Comparison of ENCODE assay signal across 33 cellular contexts in the genomic region with DNA sequence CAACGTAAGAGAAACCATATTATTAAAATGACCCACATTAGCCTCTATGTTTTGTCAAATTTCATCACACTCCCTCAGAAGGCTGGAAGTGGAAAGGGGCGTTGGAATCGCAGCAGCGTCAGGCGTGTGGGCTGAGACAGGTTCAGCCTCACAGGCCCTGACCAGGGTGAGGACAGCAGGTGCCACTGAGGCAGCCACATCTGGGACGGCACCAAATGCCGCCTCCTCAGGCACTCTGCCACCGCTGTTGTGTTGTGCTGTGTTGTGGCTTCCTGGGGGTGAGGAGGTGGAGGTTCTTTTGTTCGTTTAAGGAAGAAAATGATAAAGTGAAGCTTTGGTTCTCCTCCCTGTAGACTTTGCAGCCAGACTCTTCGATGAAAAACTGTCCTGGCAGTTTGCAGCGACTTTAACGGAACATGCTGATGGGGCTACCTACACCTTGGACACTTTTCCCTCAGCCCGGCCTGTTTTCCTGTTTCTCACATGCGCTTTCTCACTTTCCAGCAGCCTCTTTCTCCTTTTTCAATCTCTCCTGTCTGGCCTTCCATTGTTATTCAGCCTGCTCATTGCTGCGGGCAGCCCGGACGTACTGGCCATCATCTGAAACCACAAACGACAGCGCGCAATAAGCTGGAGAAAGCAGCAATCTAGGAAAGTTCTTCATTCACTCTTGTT. TPM values are rescaled to one million over a fixed set of nuclear protein-coding genes. Genes with fewer than 3 reads are reported as not detected.
"Had no signal": no experiment of that assay in that cellular context is flagged by ENCODE, and none has a peak within 500 bp of the region (broad histone marks: within the 10 kb centered on the region; RNA-seq: fewer than 3 reads in every experiment).

No MANE protein-coding gene starts in this region.

- H3K27ac ChIP-seq: body of pancreas, breast epithelium, SJCRH30, SK-N-MC, WERI-Rb-1 had no signal

- DNase-seq: activated CD4-positive, alpha-beta memory T cell treated with anti-CD3 and anti-CD28 coated beads, Interleukin-2, amount 10 ng/mL, durations not matched to agents 7 days and 5 days; activated CD4-positive, alpha-beta T cell treated with anti-CD3 and anti-CD28 coated beads for 1 hour; activated CD4-positive, alpha-beta T cell treated with anti-CD3 and anti-CD28 coated beads for 48 hours; activated CD4-positive, CD25-positive, alpha-beta regulatory T cell; activated CD8-positive, alpha-beta memory T cell treated with anti-CD3 and anti-CD28 coated beads, Interleukin-2, amount 10 ng/mL, durations not matched to agents 7 days and 5 days; activated CD8-positive, alpha-beta memory T cell treated with anti-CD3 and anti-CD28 coated beads, Interleukin-2, amount 50 U/mL, for 48 hours; activated gamma-delta T cell; activated naive CD4-positive, alpha-beta T cell treated with Interleukin-2 at 50 U/mL for 16 hours; activated naive CD8-positive, alpha-beta T cell treated with anti-CD3 and anti-CD28 coated beads, Interleukin-2, amount 10 ng/mL, durations not matched to agents 7 days and 5 days; activated T-cell treated with anti-CD3 and anti-CD28 coated beads, Interleukin-2, amount 50 U/mL, for 48 hours; body of pancreas; Kasumi-1; MG63; NCI-H1048; NCI-H1105 treated with DMSO at 0.1 percent for 48 hours; NCI-H1436; NCI-H1694; NCI-H1930; NCI-H2081 treated with DMSO at 0.1 percent for 48 hours; NCI-H226; NCI-H446 treated with DMSO at 0.1 percent for 48 hours; NCI-H524; SHP77; SJCRH30; T1000; WERI-Rb-1 had no signal

- H3K4me1 Mint-ChIP-seq: activated naive CD4-positive, alpha-beta T cell treated with anti-CD3 and anti-CD28 coated beads, Interleukin-2, amount 50 U/mL, for 24 hours had no signal

- H3K4me3 ChIP-seq: body of pancreas, breast epithelium, MG63, SJCRH30, SK-N-MC had no signal

- H3K27ac Mint-ChIP-seq: activated CD4-positive, alpha-beta memory T cell treated with anti-CD3 and anti-CD28 coated beads, Interleukin-2, amount 10 ng/mL, durations not matched to agents 7 days and 5 days; activated CD8-positive, alpha-beta memory T cell treated with anti-CD3 and anti-CD28 coated beads, Interleukin-2, amount 10 ng/mL, durations not matched to agents 7 days and 5 days; activated naive CD4-positive, alpha-beta T cell treated with anti-CD3 and anti-CD28 coated beads, Interleukin-2, amount 50 U/mL, for 24 hours; activated naive CD8-positive, alpha-beta T cell treated with anti-CD3 and anti-CD28 coated beads, Interleukin-2, amount 10 ng/mL, durations not matched to agents 7 days and 5 days had no signal

- H3K36me3 Mint-ChIP-seq: activated CD8-positive, alpha-beta memory T cell treated with anti-CD3 and anti-CD28 coated beads, Interleukin-2, amount 10 ng/mL, durations not matched to agents 7 days and 5 days; activated naive CD4-positive, alpha-beta T cell treated with anti-CD3 and anti-CD28 coated beads, Interleukin-2, amount 50 U/mL, for 24 hours; activated naive CD8-positive, alpha-beta T cell treated with anti-CD3 and anti-CD28 coated beads, Interleukin-2, amount 10 ng/mL, durations not matched to agents 7 days and 5 days had no signal

- H3K36me3 ChIP-seq: breast epithelium, MG63, SJCRH30, WERI-Rb-1 had no signal

- H3K27me3 Mint-ChIP-seq: activated CD4-positive, alpha-beta memory T cell treated with anti-CD3 and anti-CD28 coated beads, Interleukin-2, amount 10 ng/mL, durations not matched to agents 7 days and 5 days had no signal

- H3K4me1 ChIP-seq: body of pancreas, breast epithelium, SJCRH30 had no signal

- H3K9me3 ChIP-seq: body of pancreas, breast epithelium, MG63, SJCRH30 had no signal

- H3K4me3 Mint-ChIP-seq: activated CD4-positive, alpha-beta memory T cell treated with anti-CD3 and anti-CD28 coated beads, Interleukin-2, amount 10 ng/mL, durations not matched to agents 7 days and 5 days; activated CD8-positive, alpha-beta memory T cell treated with anti-CD3 and anti-CD28 coated beads, Interleukin-2, amount 10 ng/mL, durations not matched to agents 7 days and 5 days; activated naive CD4-positive, alpha-beta T cell treated with anti-CD3 and anti-CD28 coated beads, Interleukin-2, amount 50 U/mL, for 24 hours; activated naive CD8-positive, alpha-beta T cell treated with anti-CD3 and anti-CD28 coated beads, Interleukin-2, amount 10 ng/mL, durations not matched to agents 7 days and 5 days had no signal

- H3K27me3 ChIP-seq: body of pancreas had no signal

- H3K9me3 Mint-ChIP-seq: activated CD4-positive, alpha-beta memory T cell treated with anti-CD3 and anti-CD28 coated beads, Interleukin-2, amount 10 ng/mL, durations not matched to agents 7 days and 5 days; activated naive CD4-positive, alpha-beta T cell treated with anti-CD3 and anti-CD28 coated beads, Interleukin-2, amount 50 U/mL, for 24 hours; activated naive CD8-positive, alpha-beta T cell treated with anti-CD3 and anti-CD28 coated beads, Interleukin-2, amount 10 ng/mL, durations not matched to agents 7 days and 5 days had no signal

- ATAC-seq: activated CD8-positive, alpha-beta memory T cell treated with anti-CD3 and anti-CD28 coated beads, Interleukin-2, amount 10 ng/mL, durations not matched to agents 7 days and 5 days; body of pancreas; Panc1 had no signal

RNA-seq across cellular contexts. Expression of a gene that starts 44.9 kb away (rescaled TPM):
- total RNA-seq: activated CD4-positive, alpha-beta memory T cell treated with anti-CD3 and anti-CD28 coated beads, Interleukin-2, amount 10 ng/mL, durations not matched to agents 7 days and 5 days; activated CD8-positive, alpha-beta memory T cell treated with anti-CD3 and anti-CD28 coated beads, Interleukin-2, amount 10 ng/mL, durations not matched to agents 7 days and 5 days; activated naive CD8-positive, alpha-beta T cell treated with anti-CD3 and anti-CD28 coated beads, Interleukin-2, amount 10 ng/mL, durations not matched to agents 7 days and 5 days; body of pancreas; breast epithelium; RPMI7951; SJCRH30; T-helper 1 cell treated with Interleukin-12 subunit alpha and Interleukin-12 subunit beta and Interleukin-4 antibody, amounts not matched to agents 30 ng/mL and 1 ng/mL, for 36 hours; T-helper 2 cell treated with Interferon-gamma antibody and Interleukin-4, amounts not matched to agents 100 ng/mL and 5 ng/mL, for 36 hours had no signal
